ENCODE assay signal across 13 cellular contexts in genomic region chr15:89250142-89250541, GRCh38. TPM values are rescaled to one million over a fixed set of nuclear protein-coding genes. Genes with fewer than 3 reads are reported as not detected.
"Had no signal": no experiment of that assay in that cellular context is flagged by ENCODE, and none has a peak within 500 bp of the region (broad histone marks: within the 10 kb centered on the region; RNA-seq: fewer than 3 reads in every experiment).

No MANE protein-coding gene starts in this region.

RNA-seq across cellular contexts. Expression of gene RLBP1, which starts 28.8 kb away (rescaled TPM):
- total RNA-seq: activated B cell treated with CpG ODN at 0.5 μM for 24 hours; activated CD4-positive, alpha-beta memory T cell treated with anti-CD3 and anti-CD28 coated beads for 36 hours; activated CD4-positive, alpha-beta memory T cell treated with anti-CD3 and anti-CD28 coated beads, Interleukin-2, amount 10 ng/mL, durations not matched to agents 7 days and 5 days; activated CD4-positive, alpha-beta T cell treated with anti-CD3 and anti-CD28 coated beads for 36 hours; activated CD8-positive, alpha-beta memory T cell treated with anti-CD3 and anti-CD28 coated beads for 36 hours; activated CD8-positive, alpha-beta memory T cell treated with anti-CD3 and anti-CD28 coated beads, Interleukin-2, amount 10 ng/mL, durations not matched to agents 7 days and 5 days; activated CD8-positive, alpha-beta T cell treated with anti-CD3 and anti-CD28 coated beads for 36 hours; activated CD8-positive, alpha-beta T cell treated with anti-CD3 and anti-CD28 coated beads, Interleukin-2, amount 10 ng/mL, durations not matched to agents 7 days and 5 days; T-cell; T-helper 1 cell treated with Interleukin-12 subunit alpha and Interleukin-12 subunit beta and Interleukin-4 antibody, amounts not matched to agents 30 ng/mL and 1 ng/mL, for 36 hours; T-helper 17 cell; T-helper 2 cell treated with Interferon-gamma antibody and Interleukin-4, amounts not matched to agents 100 ng/mL and 5 ng/mL, for 36 hours; WTC11 had no signal
